In genomic region chr6:152188011-152188410, GRCh38 we compare ENCODE assay signal across 20 cellular contexts.
"Had no signal": no experiment of that assay in that cellular context is flagged by ENCODE, and none has a peak within 500 bp of the region (broad histone marks: within the 10 kb centered on the region; RNA-seq: fewer than 3 reads in every experiment).

No MANE protein-coding gene starts in this region.

- ATAC-seq: esophagus mucosa, gastroesophageal sphincter, heart left ventricle had no signal

- H3K4me3 Mint-ChIP-seq: activated CD4-positive, alpha-beta T cell treated with anti-CD3 and anti-CD28 coated beads, Interleukin-2, amount 10 ng/mL, durations not matched to agents 7 days and 5 days; activated T-helper 1 cell treated with anti-CD3 and anti-CD28 coated beads, Interleukin-12 subunit alpha, Interleukin-12 subunit beta, Interleukin-2, Interleukin-4 antibody, amounts not matched to agents 30 ng/mL and 10 ng/mL and 1 ng/mL, durations not matched to agents 14 hours and 24 hours and 36 hours had no signal

- H3K27me3 Mint-ChIP-seq: activated CD4-positive, alpha-beta T cell treated with anti-CD3 and anti-CD28 coated beads, Interleukin-2, amount 10 ng/mL, durations not matched to agents 7 days and 5 days had no signal

- H3K9me3 ChIP-seq: ascending aorta, breast epithelium, gastroesophageal sphincter, transverse colon, uterus had no signal

- H3K4me1 ChIP-seq: ascending aorta, breast epithelium, gastroesophageal sphincter, transverse colon, uterus had no signal

- H3K27me3 ChIP-seq: ascending aorta, breast epithelium, gastroesophageal sphincter, heart left ventricle, spleen, transverse colon, uterus had no signal

- H3K36me3 ChIP-seq: breast epithelium, transverse colon, uterus had no signal

- H3K27ac ChIP-seq: breast epithelium, gastroesophageal sphincter, transverse colon, uterus had no signal

- H3K4me3 ChIP-seq: ascending aorta, breast epithelium, gastroesophageal sphincter, heart left ventricle, spleen, transverse colon, uterus had no signal

- DNase-seq: activated CD4-positive, alpha-beta T cell treated with anti-CD3 and anti-CD28 coated beads, Interleukin-2, amount 10 ng/mL, durations not matched to agents 7 days and 5 days; activated CD8-positive, alpha-beta memory T cell treated with anti-CD3 and anti-CD28 coated beads for 24 hours; cerebellar nuclear complex; cortex of kidney; heart left ventricle; mesenchymal stem cell; occipital lobe; posterior cingulate gyrus; retina; spleen; stimulated activated naive CD4-positive, alpha-beta T cell treated with Interleukin-2 at 50 U/mL for 16 hours; T-helper 1 cell; T1000; transverse colon; uterus had no signal

- H3K27ac Mint-ChIP-seq: activated T-helper 1 cell treated with anti-CD3 and anti-CD28 coated beads, Interleukin-12 subunit alpha, Interleukin-12 subunit beta, Interleukin-2, Interleukin-4 antibody, amounts not matched to agents 30 ng/mL and 10 ng/mL and 1 ng/mL, durations not matched to agents 14 hours and 24 hours and 36 hours had no signal
